Comparison of ENCODE assay signal across 16 cellular contexts in the genomic region with DNA sequence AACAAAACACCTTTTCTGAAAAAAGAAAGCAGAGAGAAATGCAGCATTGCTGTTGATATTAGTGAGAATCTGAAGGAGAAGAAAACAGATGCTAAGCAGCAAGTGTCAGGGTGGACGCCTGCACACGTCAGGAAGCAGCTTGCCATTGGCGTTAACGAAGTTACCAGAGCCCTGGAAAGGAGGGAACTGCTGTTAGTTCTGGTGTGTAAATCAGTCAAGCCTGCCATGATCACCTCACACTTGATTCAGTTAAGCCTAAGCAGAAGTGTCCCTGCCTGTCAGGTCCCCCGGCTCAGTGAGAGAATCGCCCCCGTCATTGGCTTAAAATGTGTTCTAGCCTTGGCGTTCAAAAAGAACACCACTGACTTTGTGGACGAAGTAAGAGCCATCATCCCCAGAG. TPM values are rescaled to one million over a fixed set of nuclear protein-coding genes. Genes with fewer than 3 reads are reported as not detected.
DNase-seq lines count a peak whose midpoint lies in the region; ATAC-seq and TF ChIP-seq lines count a peak whose summit lies in the region.
"Had no signal": no experiment of that assay in that cellular context is flagged by ENCODE, and none has a peak within 500 bp of the region (broad histone marks: within the 10 kb centered on the region; RNA-seq: fewer than 3 reads in every experiment).

No MANE protein-coding gene starts in this region.

- no peaks in the 10 kb centered on the region for H3K9me3 ChIP-seq in suprapubic skin
- H3K9me3 ChIP-seq: BLaER1 treated with 17β-estradiol and CSF1 and Interleukin-3, amounts not matched to agents 10 nM and 100 nM had no signal

- no peak for TF ChIP-seq POLR2A in suprapubic skin (IDR thresholded peaks at IDR 0.05)

- H3K4me1 ChIP-seq in suprapubic skin = peaks cover 17% of the 10 kb centered on the region

- 89% methylated on average over 9 of the region's 9 CpGs for WGBS in suprapubic skin

- POLR2A ChIA-PET in activated CD4-positive, alpha-beta memory T cell treated with anti-CD3 and anti-CD28 coated beads for 36 hours (lab: Charles Lee) = no interaction called here
- POLR2A ChIA-PET in activated CD4-positive, alpha-beta memory T cell treated with anti-CD3 and anti-CD28 coated beads, Interleukin-2, amount 10 ng/mL, durations not matched to agents 7 days and 5 days (lab: Charles Lee) = no interaction called here
- POLR2A ChIA-PET in GM10248 (lab: Yijun Ruan, JAX) = no interaction called here

- peaks cover 43% of the 10 kb centered on the region for H3K36me3 ChIP-seq in suprapubic skin

- DNase-seq in activated CD4-positive, alpha-beta memory T cell treated with anti-CD3 and anti-CD28 coated beads for 36 hours = no peak
- no peak for DNase-seq in activated CD4-positive, alpha-beta memory T cell treated with anti-CD3 and anti-CD28 coated beads, Interleukin-2, amount 10 ng/mL, durations not matched to agents 7 days and 5 days
- DNase-seq in stimulated activated naive CD8-positive, alpha-beta T cell treated with anti-CD3 and anti-CD28 coated beads, Interleukin-15, amount 100 ng/mL, for 72 hours = no peak
- DNase-seq in left kidney (ENCODE audit: low read depth, low spot score) = peak; percentile 32
- no peak for DNase-seq in suprapubic skin (ENCODE audit: low spot score in 2 of 2)
- DNase-seq in GM10248 (ENCODE audit: extremely low spot score) = no peak
- DNase-seq: CD8-positive, alpha-beta memory T cell; DND-41; GM23248; HCEC 1CT; NCI-H1105; NCI-H1694; NCI-H510A treated with DMSO at 0.1 percent for 48 hours had no signal

- TF ChIP-seq CTCF in suprapubic skin (IDR thresholded peaks at IDR 0.05) (no peak), GM10248 (IDR thresholded peaks at IDR 0.05; ENCODE audit: control extremely low read depth, extremely low read depth, low read depth, missing control alignments) (no peak)

- peaks cover 40% of the 10 kb centered on the region for H3K36me3 Mint-ChIP-seq in activated CD4-positive, alpha-beta memory T cell treated with anti-CD3 and anti-CD28 coated beads for 36 hours
- peaks cover 61% of the 10 kb centered on the region for H3K36me3 Mint-ChIP-seq in activated CD4-positive, alpha-beta memory T cell treated with anti-CD3 and anti-CD28 coated beads, Interleukin-2, amount 10 ng/mL, durations not matched to agents 7 days and 5 days (ENCODE audit: low read depth)
- H3K36me3 Mint-ChIP-seq in stimulated activated naive CD8-positive, alpha-beta T cell treated with anti-CD3 and anti-CD28 coated beads, Interleukin-15, Interleukin-2, amounts not matched to agents 100 ng/mL and 50 ng/mL, for 24 hours (ENCODE audit: low read depth) = peaks cover 71% of the 10 kb centered on the region

- H3K4me3 ChIP-seq in suprapubic skin = no peak overlapping the region
- H3K4me3 ChIP-seq: BLaER1 treated with 17β-estradiol and CSF1 and Interleukin-3, amounts not matched to agents 10 nM and 100 nM; GM12878; GM23248 had no signal

- intact Hi-C loops in activated CD4-positive, alpha-beta memory T cell treated with anti-CD3 and anti-CD28 coated beads for 36 hours (cut with micrococcal nuclease) = no loop called here

- H3K4me1 Mint-ChIP-seq in activated CD4-positive, alpha-beta memory T cell treated with anti-CD3 and anti-CD28 coated beads for 36 hours (ENCODE audit: low read depth) = peaks cover 29% of the 10 kb centered on the region
- peaks cover 22% of the 10 kb centered on the region for H3K4me1 Mint-ChIP-seq in activated CD4-positive, alpha-beta memory T cell treated with anti-CD3 and anti-CD28 coated beads, Interleukin-2, amount 10 ng/mL, durations not matched to agents 7 days and 5 days
- H3K4me1 Mint-ChIP-seq in stimulated activated naive CD8-positive, alpha-beta T cell treated with anti-CD3 and anti-CD28 coated beads, Interleukin-15, Interleukin-2, amounts not matched to agents 100 ng/mL and 50 ng/mL, for 24 hours (ENCODE audit: low read depth) = peaks cover 26% of the 10 kb centered on the region
- peaks cover 35% of the 10 kb centered on the region for H3K4me1 Mint-ChIP-seq in stimulated activated naive CD8-positive, alpha-beta T cell treated with anti-CD3 and anti-CD28 coated beads, Interleukin-15, amount 100 ng/mL, for 72 hours

- H3K27ac ChIP-seq in suprapubic skin = no peak overlapping the region
- H3K27ac ChIP-seq: BLaER1 treated with 17β-estradiol and CSF1 and Interleukin-3, amounts not matched to agents 10 nM and 100 nM; GM23248 had no signal

- CTCF ChIA-PET in activated CD4-positive, alpha-beta memory T cell treated with anti-CD3 and anti-CD28 coated beads for 36 hours (lab: Charles Lee) = interaction anchor here (1.6 kb wide), 1 partner anchor 20 kb away, joined by 4 read pairs; no protein-coding TSS in a partner anchor
- CTCF ChIA-PET in activated CD4-positive, alpha-beta memory T cell treated with anti-CD3 and anti-CD28 coated beads, Interleukin-2, amount 10 ng/mL, durations not matched to agents 7 days and 5 days (lab: Charles Lee) = interaction anchor here (1.2 kb wide), 1 partner anchor 14 kb away, joined by 4 read pairs; no protein-coding TSS in a partner anchor
- CTCF ChIA-PET in GM10248 (lab: Yijun Ruan, JAX) = interaction anchor here (0.7 to 3.9 kb wide), 5 partner anchors 10 to 604 kb away, joined by 3 to 27 read pairs (median 5); partner anchors contain the start of gene NMT2

- no peaks in the 10 kb centered on the region for H3K27me3 ChIP-seq in suprapubic skin
- H3K27me3 ChIP-seq: BLaER1 treated with 17β-estradiol and CSF1 and Interleukin-3, amounts not matched to agents 10 nM and 100 nM had no signal

- H3K27me3 Mint-ChIP-seq in activated CD4-positive, alpha-beta memory T cell treated with anti-CD3 and anti-CD28 coated beads for 36 hours = no peaks in the 10 kb centered on the region
- no peaks in the 10 kb centered on the region for H3K27me3 Mint-ChIP-seq in activated CD4-positive, alpha-beta memory T cell treated with anti-CD3 and anti-CD28 coated beads, Interleukin-2, amount 10 ng/mL, durations not matched to agents 7 days and 5 days
- no peaks in the 10 kb centered on the region for H3K27me3 Mint-ChIP-seq in stimulated activated naive CD8-positive, alpha-beta T cell treated with anti-CD3 and anti-CD28 coated beads, Interleukin-15, Interleukin-2, amounts not matched to agents 100 ng/mL and 50 ng/mL, for 24 hours
- no peaks in the 10 kb centered on the region for H3K27me3 Mint-ChIP-seq in stimulated activated naive CD8-positive, alpha-beta T cell treated with anti-CD3 and anti-CD28 coated beads, Interleukin-15, amount 100 ng/mL, for 72 hours
- H3K27me3 Mint-ChIP-seq: CD8-positive, alpha-beta memory T cell had no signal

- H3K4me3 Mint-ChIP-seq in activated CD4-positive, alpha-beta memory T cell treated with anti-CD3 and anti-CD28 coated beads for 36 hours = no peak overlapping the region
- no peak overlapping the region for H3K4me3 Mint-ChIP-seq in activated CD4-positive, alpha-beta memory T cell treated with anti-CD3 and anti-CD28 coated beads, Interleukin-2, amount 10 ng/mL, durations not matched to agents 7 days and 5 days
- H3K4me3 Mint-ChIP-seq in stimulated activated naive CD8-positive, alpha-beta T cell treated with anti-CD3 and anti-CD28 coated beads, Interleukin-15, Interleukin-2, amounts not matched to agents 100 ng/mL and 50 ng/mL, for 24 hours = no peak overlapping the region
- H3K4me3 Mint-ChIP-seq in stimulated activated naive CD8-positive, alpha-beta T cell treated with anti-CD3 and anti-CD28 coated beads, Interleukin-15, amount 100 ng/mL, for 72 hours = no peak overlapping the region

- peak overlapping the region; percentile 23 for H3K27ac Mint-ChIP-seq in activated CD4-positive, alpha-beta memory T cell treated with anti-CD3 and anti-CD28 coated beads for 36 hours
- no peak overlapping the region for H3K27ac Mint-ChIP-seq in activated CD4-positive, alpha-beta memory T cell treated with anti-CD3 and anti-CD28 coated beads, Interleukin-2, amount 10 ng/mL, durations not matched to agents 7 days and 5 days
- H3K27ac Mint-ChIP-seq in stimulated activated naive CD8-positive, alpha-beta T cell treated with anti-CD3 and anti-CD28 coated beads, Interleukin-15, Interleukin-2, amounts not matched to agents 100 ng/mL and 50 ng/mL, for 24 hours = peak overlapping the region; percentile 28
- H3K27ac Mint-ChIP-seq in stimulated activated naive CD8-positive, alpha-beta T cell treated with anti-CD3 and anti-CD28 coated beads, Interleukin-15, amount 100 ng/mL, for 72 hours = no peak overlapping the region

- TF ChIP-seq EP300 in suprapubic skin (IDR thresholded peaks at IDR 0.05) = no peak

- no peak for ATAC-seq in stimulated activated naive CD8-positive, alpha-beta T cell treated with anti-CD3 and anti-CD28 coated beads, Interleukin-15, amount 100 ng/mL, for 72 hours
- ATAC-seq: GM12878 had no signal

- H3K9me3 Mint-ChIP-seq in activated CD4-positive, alpha-beta memory T cell treated with anti-CD3 and anti-CD28 coated beads for 36 hours = no peaks in the 10 kb centered on the region
- H3K9me3 Mint-ChIP-seq in activated CD4-positive, alpha-beta memory T cell treated with anti-CD3 and anti-CD28 coated beads, Interleukin-2, amount 10 ng/mL, durations not matched to agents 7 days and 5 days = no peaks in the 10 kb centered on the region
- no peaks in the 10 kb centered on the region for H3K9me3 Mint-ChIP-seq in stimulated activated naive CD8-positive, alpha-beta T cell treated with anti-CD3 and anti-CD28 coated beads, Interleukin-15, Interleukin-2, amounts not matched to agents 100 ng/mL and 50 ng/mL, for 24 hours
- no peaks in the 10 kb centered on the region for H3K9me3 Mint-ChIP-seq in stimulated activated naive CD8-positive, alpha-beta T cell treated with anti-CD3 and anti-CD28 coated beads, Interleukin-15, amount 100 ng/mL, for 72 hours
- H3K9me3 Mint-ChIP-seq: CD8-positive, alpha-beta memory T cell had no signal

RNA-seq across cellular contexts. Expression of gene RPP38, which starts 6.4 kb away (rescaled TPM):
- 10 to 100 TPM; 18.3 to 19.2 TPM for total RNA-seq in activated CD4-positive, alpha-beta memory T cell treated with anti-CD3 and anti-CD28 coated beads for 36 hours
- total RNA-seq in activated CD4-positive, alpha-beta memory T cell treated with anti-CD3 and anti-CD28 coated beads, Interleukin-2, amount 10 ng/mL, durations not matched to agents 7 days and 5 days = 10 to 100 TPM; 14.9 to 16.8 TPM
- total RNA-seq in suprapubic skin = 10 to 100 TPM; 11.8 to 21.1 (median 18.0) TPM

RNA-seq across cellular contexts. Expression of gene ACBD7, which starts 14.9 kb away (rescaled TPM):
- total RNA-seq in activated CD4-positive, alpha-beta memory T cell treated with anti-CD3 and anti-CD28 coated beads for 36 hours = 1 to 10 TPM; 1.7 to 1.9 TPM
- total RNA-seq in activated CD4-positive, alpha-beta memory T cell treated with anti-CD3 and anti-CD28 coated beads, Interleukin-2, amount 10 ng/mL, durations not matched to agents 7 days and 5 days = 1 to 10 TPM; 2.1 to 2.6 TPM
- total RNA-seq in suprapubic skin = not detected

RNA-seq across cellular contexts. Expression of gene OLAH, which starts 59.8 kb away (rescaled TPM):
- under 1 TPM; 0.31 to 0.34 TPM for total RNA-seq in activated CD4-positive, alpha-beta memory T cell treated with anti-CD3 and anti-CD28 coated beads for 36 hours
- total RNA-seq in activated CD4-positive, alpha-beta memory T cell treated with anti-CD3 and anti-CD28 coated beads, Interleukin-2, amount 10 ng/mL, durations not matched to agents 7 days and 5 days = 1 to 10 TPM; 4.0 to 4.2 TPM
- 1 to 10 TPM in 2 of 4 donors, under 1 TPM in 1, not detected in 1; 0.26 to 5.6 (median 5.3) TPM for total RNA-seq in suprapubic skin
- total RNA-seq: CD8-positive, alpha-beta memory T cell; GM23248 had no signal

Comparison
In these comparisons a context has a peak if more than half of its experiments do, and no peak if none do; other contexts are left out.
1. H3K27ac Mint-ChIP-seq: peak in activated CD4-positive, alpha-beta memory T cell treated with anti-CD3 and anti-CD28 coated beads for 36 hours (single experiment) and stimulated activated naive CD8-positive, alpha-beta T cell treated with anti-CD3 and anti-CD28 coated beads, Interleukin-15, Interleukin-2, amounts not matched to agents 100 ng/mL and 50 ng/mL, for 24 hours (single experiment); none in activated CD4-positive, alpha-beta memory T cell treated with anti-CD3 and anti-CD28 coated beads, Interleukin-2, amount 10 ng/mL, durations not matched to agents 7 days and 5 days (single experiment) and stimulated activated naive CD8-positive, alpha-beta T cell treated with anti-CD3 and anti-CD28 coated beads, Interleukin-15, amount 100 ng/mL, for 72 hours (0 of 2).